ENCODE assay signal across 9 cellular contexts in the genomic region with DNA sequence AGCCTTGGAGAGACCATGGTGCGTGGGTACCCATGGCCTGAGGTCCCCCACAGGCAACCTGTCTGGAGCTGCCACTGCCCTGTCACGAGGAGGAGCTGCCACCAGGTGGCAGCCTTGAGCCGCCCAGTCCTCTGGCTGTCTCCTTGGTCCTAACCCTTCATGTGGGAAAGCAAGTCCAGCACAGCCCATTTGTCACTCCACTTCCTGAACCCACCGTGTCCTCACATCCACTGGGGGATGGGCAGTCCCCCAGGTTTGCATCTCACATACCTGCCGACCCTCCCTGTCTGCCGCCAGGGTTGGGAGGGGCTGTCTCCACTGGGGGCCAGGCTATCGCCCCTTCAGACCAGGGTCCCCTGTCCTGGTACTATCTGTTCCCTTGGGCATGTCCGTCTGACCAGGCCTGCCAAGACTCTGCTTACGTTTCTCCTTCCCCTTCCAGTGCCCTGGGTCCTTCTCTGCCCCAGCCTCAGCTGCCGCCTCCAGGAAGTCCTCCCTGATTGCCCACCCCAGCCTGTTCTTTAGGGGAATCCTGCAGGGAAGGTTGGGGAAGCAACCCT. TPM values are rescaled to one million over a fixed set of nuclear protein-coding genes. Genes with fewer than 3 reads are reported as not detected.
DNase-seq lines count a peak whose midpoint lies in the region; ATAC-seq and TF ChIP-seq lines count a peak whose summit lies in the region.
"Had no signal": no experiment of that assay in that cellular context is flagged by ENCODE, and none has a peak within 500 bp of the region (broad histone marks: within the 10 kb centered on the region; RNA-seq: fewer than 3 reads in every experiment).

No MANE protein-coding gene starts in this region.

- H3K27me3 Mint-ChIP-seq in Calu3 (ENCODE audit: unreplicated experiment): peaks cover 12% of the 10 kb centered on the region
- peaks cover 7 to 13% (median 9%) of the 10 kb centered on the region in 5 donors for H3K27me3 Mint-ChIP-seq in naive thymus-derived CD8-positive, alpha-beta T cell

- H3K18ac ChIP-seq in IMR-90 (ENCODE audit: low read depth, low read length): no peak overlapping the region

- no peak overlapping the region for H2BK20ac ChIP-seq in IMR-90 (ENCODE audit: low read depth, low read length)

- H3K4me2 ChIP-seq in IMR-90 (ENCODE audit: low read depth, low read length): no peak overlapping the region
- no peak overlapping the region for H3K4me2 ChIP-seq in PC-3 (ENCODE audit: low read length)

- H4K5ac ChIP-seq in IMR-90 (ENCODE audit: low read depth, low read length): no peak overlapping the region

- peaks cover 8% of the 10 kb centered on the region for H3K4me1 Mint-ChIP-seq in Calu3 (ENCODE audit: low read depth, unreplicated experiment)
- peaks cover 10 to 28% (median 23%) of the 10 kb centered on the region in 4 donors for H3K4me1 Mint-ChIP-seq in naive thymus-derived CD8-positive, alpha-beta T cell

- H2AK9ac ChIP-seq in IMR-90 (replicated peaks; ENCODE audit: low read depth, low read length, poor library complexity): peak overlapping the region; percentile 80

- ATAC-seq in IMR-90 (ENCODE audit: low read depth) (peak; percentile 36), PC-3 (peak; percentile 26), GM21717 (IDR thresholded peaks at IDR 0.05; ENCODE audit: unreplicated experiment) (no peak)
- ATAC-seq in naive thymus-derived CD8-positive, alpha-beta T cell: no peak

- H3K9ac ChIP-seq in IMR-90 (ENCODE audit: low read depth, low read length) (no peak overlapping the region), PC-3 (ENCODE audit: low read length) (no peak overlapping the region)

- peaks cover 20% of the 10 kb centered on the region for H3K79me2 ChIP-seq in PC-3 (ENCODE audit: low read length)

- H2AK5ac ChIP-seq in IMR-90 (ENCODE audit: low read depth, low read length): 0 out of 2 replicates have a peak overlapping the region, but pooled peaks have one; percentile 50

- H4K20me1 ChIP-seq in IMR-90 (ENCODE audit: insufficient read depth, low read length) (peaks cover 27% of the 10 kb centered on the region), PC-3 (ENCODE audit: low read length) (no peaks in the 10 kb centered on the region)

- peaks cover 7% of the 10 kb centered on the region for H3K4me1 ChIP-seq in IMR-90 (ENCODE audit: control insufficient read depth, insufficient read depth, low read length)
- peaks cover 13% of the 10 kb centered on the region for H3K4me1 ChIP-seq in PC-3 (ENCODE audit: insufficient read depth, low read length)
- H3K4me1 ChIP-seq in esophagus muscularis mucosa: peaks cover 13 to 35% (median 23%) of the 10 kb centered on the region in 4 donors

- TF ChIP-seq EP300 in esophagus muscularis mucosa (IDR thresholded peaks at IDR 0.05): no peak

- no peak overlapping the region for H3K4ac ChIP-seq in IMR-90 (ENCODE audit: low read depth, low read length)

- DNase-seq in Calu3 (peak; percentile 79), IMR-90 (peak; percentile 80), PC-3 (peak; percentile 83), esophagus muscularis mucosa (ENCODE audit: extremely low spot score) (no peak), substantia nigra (lab: John Stamatoyannopoulos, UW) (peak; percentile 11 to 87 (median 72))
- peak; percentile 89 to 91 for DNase-seq in activated T-cell treated with anti-CD3 and anti-CD28 coated beads, Interleukin-2, amount 50 U/mL, for 48 hours
- DNase-seq in naive thymus-derived CD8-positive, alpha-beta T cell: peak; percentile 58 to 86 (median 75)

- H3K79me1 ChIP-seq in IMR-90 (ENCODE audit: low read depth in 1 of 2, low read length in 2 of 2): peaks cover 12 to 30% of the 10 kb centered on the region in 2 experiments; a peak in 3 of 4 replicates

- H3K36me3 Mint-ChIP-seq in Calu3 (ENCODE audit: insufficient read depth, unreplicated experiment): peaks cover 35% of the 10 kb centered on the region
- peaks cover 0 to 32% (median 0%) of the 10 kb centered on the region in 3 donors for H3K36me3 Mint-ChIP-seq in naive thymus-derived CD8-positive, alpha-beta T cell

- no peak overlapping the region for H3K27ac Mint-ChIP-seq in Calu3 (ENCODE audit: unreplicated experiment)
- peak overlapping the region in 7 of 10 donors; percentile 55 to 88 (median 73) for H3K27ac Mint-ChIP-seq in naive thymus-derived CD8-positive, alpha-beta T cell

- H3K56ac ChIP-seq in IMR-90 (ENCODE audit: extremely low read depth, insufficient read depth, low read length): no peak overlapping the region

- H3K9me1 ChIP-seq in IMR-90 (ENCODE audit: insufficient read depth, low read length): no peaks in the 10 kb centered on the region

- H2AFZ ChIP-seq in IMR-90 (replicated peaks; ENCODE audit: low read length, poor library complexity): peak overlapping the region; percentile 50
- no peak overlapping the region for H2AFZ ChIP-seq in PC-3 (ENCODE audit: low read length)

- in situ Hi-C loops in IMR-90 (cut with MboI; ENCODE audit: low sequenced_read_pairs): loop anchor here (5.0 kb wide), 1 partner anchor 82 kb away; no protein-coding TSS in a partner anchor

- no peaks in the 10 kb centered on the region for H3K9me3 Mint-ChIP-seq in Calu3 (ENCODE audit: low read depth, unreplicated experiment)
- no peaks in the 10 kb centered on the region for H3K9me3 Mint-ChIP-seq in naive thymus-derived CD8-positive, alpha-beta T cell

- no peak overlapping the region for H2BK15ac ChIP-seq in IMR-90 (ENCODE audit: low read depth, low read length)

- H3K4me3 ChIP-seq in IMR-90 (ENCODE audit: insufficient read depth, low read depth, low read length) (no peak overlapping the region), PC-3 (ENCODE audit: low read length) (no peak overlapping the region), esophagus muscularis mucosa (no peak overlapping the region)

- H3K27me3 ChIP-seq in IMR-90 (ENCODE audit: control insufficient read depth, insufficient read depth, low read length) (peaks cover 15% of the 10 kb centered on the region), PC-3 (ENCODE audit: low read length) (no peaks in the 10 kb centered on the region), esophagus muscularis mucosa (peaks cover 0 to 23% (median 7%) of the 10 kb centered on the region in 4 donors)

- no peak overlapping the region for H3K23ac ChIP-seq in IMR-90 (ENCODE audit: low read depth, low read length)

- POLR2A ChIA-PET in IMR-90 (lab: Charles Lee; ENCODE audit: unreplicated experiment) (interaction anchor here (1.4 kb wide), 1 partner anchor 11 kb away, joined by 3 read pairs; no protein-coding TSS in a partner anchor), PC-3 (lab: Charles Lee; ENCODE audit: unreplicated experiment) (no interaction called here)
- POLR2A ChIA-PET in naive thymus-derived CD8-positive, alpha-beta T cell (lab: Charles Lee): interaction anchor here (0.6 to 3.1 kb wide), 6 partner anchors 9 to 311 kb away, joined by 3 to 28 read pairs (median 4); partner anchors contain the start of gene CIRBP

- CTCF ChIA-PET in Calu3 (lab: Charles Lee): interaction anchor here (0.6 to 1.0 kb wide), 5 partner anchors 36 to 93 kb away, joined by 3 to 5 read pairs (median 3); no protein-coding TSS in a partner anchor
- CTCF ChIA-PET in IMR-90 (lab: Yijun Ruan, JAX): interaction anchor here (0.6 to 1.7 kb wide), 6 partner anchors 10 to 95 kb away, joined by 3 to 8 read pairs (median 3); partner anchors contain the start of gene CIRBP
- CTCF ChIA-PET in PC-3 (lab: Charles Lee): interaction anchor here (1.0 kb wide), 1 partner anchor 11 kb away, joined by 3 read pairs; no protein-coding TSS in a partner anchor

- no peak overlapping the region for H4K91ac ChIP-seq in IMR-90 (ENCODE audit: insufficient read depth, low read depth, low read length)

- no peak overlapping the region for H3K14ac ChIP-seq in IMR-90 (replicated peaks; ENCODE audit: low read depth, low read length)

- BruUV-seq in Calu3 (replicated peaks; lab: Mats Ljungman, UMichigan) (no TSS peak), IMR-90 (replicated peaks; lab: Mats Ljungman, UMichigan) (no TSS peak), PC-3 (replicated peaks; lab: Mats Ljungman, UMichigan) (no TSS peak)

- peak; percentile 96 for TF ChIP-seq RAD21 in IMR-90 (IDR thresholded peaks at IDR 0.05; ENCODE audit: low read length)

- H3K9me2 ChIP-seq in PC-3 (replicated peaks; ENCODE audit: low read length): no peaks in the 10 kb centered on the region

- no peak overlapping the region for H3K4me3 Mint-ChIP-seq in Calu3 (ENCODE audit: low read depth, unreplicated experiment)
- peak overlapping the region in 8 of 10 donors; percentile 19 to 86 (median 50) for H3K4me3 Mint-ChIP-seq in naive thymus-derived CD8-positive, alpha-beta T cell

- H4K8ac ChIP-seq in IMR-90 (ENCODE audit: low read depth in 2 of 2, low read length in 2 of 2): no peak overlapping the region

- no peaks in the 10 kb centered on the region for H3F3A ChIP-seq in PC-3 (ENCODE audit: low read length, unreplicated experiment)

- H3K9me3 ChIP-seq in IMR-90 (ENCODE audit: control insufficient read depth, insufficient read depth, low read length) (no peaks in the 10 kb centered on the region), PC-3 (ENCODE audit: low read length) (no peaks in the 10 kb centered on the region), esophagus muscularis mucosa (no peaks in the 10 kb centered on the region)

- WGBS in IMR-90 (ENCODE audit: extremely low coverage in 2 of 2, insufficient read length in 1 of 2), 2 experiments: 7% methylated on average over 2 of the region's 10 CpGs; no CpG with 5 or more reads in 1 of the 2 experiments
- WGBS in esophagus muscularis mucosa: 24% methylated on average over 10 of the region's 10 CpGs

- TF ChIP-seq POLR2A in IMR-90 (IDR thresholded peaks at IDR 0.05; ENCODE audit: low read depth, low read length) (0 out of 2 replicates have a peak, but pooled peaks have one; percentile 41), esophagus muscularis mucosa (IDR thresholded peaks at IDR 0.05; ENCODE audit: low read depth) (no peak)

- no peak overlapping the region for H2BK5ac ChIP-seq in IMR-90 (ENCODE audit: low read depth, low read length, poor library complexity, severe bottlenecking)

- intact Hi-C loops in Calu3 (cut with micrococcal nuclease; ENCODE audit: unreplicated experiment) (loop anchor here (2.0 kb wide), 1 partner anchor 93 kb away; no protein-coding TSS in a partner anchor), IMR-90 (cut with micrococcal nuclease) (loop anchor here (1.0 to 5.0 kb wide), 4 partner anchors 82 to 127 kb away; partner anchors contain the start of genes DAZAP1 and NDUFS7), PC-3 (cut with micrococcal nuclease) (loop anchor here (1.0 to 10.0 kb wide), 2 partner anchors 75 to 92 kb away; a partner anchor contains a TSS), esophagus muscularis mucosa (cut with DNase I) (loop anchor here (5.0 to 10.0 kb wide), 2 partner anchors 72 to 125 kb away; partner anchors contain the start of genes DAZAP1 and GAMT)

- no peak overlapping the region for H2BK120ac ChIP-seq in IMR-90 (ENCODE audit: low read depth, low read length)

- peaks cover 11% of the 10 kb centered on the region for H3K36me3 ChIP-seq in IMR-90 (ENCODE audit: control insufficient read depth, insufficient read depth, low read length)
- no peaks in the 10 kb centered on the region for H3K36me3 ChIP-seq in PC-3 (ENCODE audit: low read depth, low read length)
- peaks cover 1 to 33% (median 26%) of the 10 kb centered on the region in 4 donors for H3K36me3 ChIP-seq in esophagus muscularis mucosa

- H3K27ac ChIP-seq in IMR-90 (ENCODE audit: insufficient read depth, low read length) (no peak overlapping the region), PC-3 (ENCODE audit: low read length) (no peak overlapping the region), esophagus muscularis mucosa (replicated peaks in 1 of 4) (peak overlapping the region in 1 of 4 donors; percentile 6), substantia nigra (ENCODE audit: low read depth, low read length, poor library complexity, severe bottlenecking) (peak overlapping the region; percentile 52)

- dilution Hi-C loops in IMR-90 (cut with HindIII; ENCODE audit: low sequenced_read_pairs, unreplicated experiment): no loop called here

- TF ChIP-seq CTCF in Calu3 (IDR thresholded peaks at IDR 0.05; ENCODE audit: unreplicated experiment): peak; percentile 66
- TF ChIP-seq CTCF in IMR-90 (conservative IDR thresholded peaks at IDR 0.05; ENCODE audit: low read depth, low read length): peak; percentile 96
- peak; percentile 87 for TF ChIP-seq CTCF in PC-3 (conservative IDR thresholded peaks at IDR 0.05; ENCODE audit: low read depth, low read length)
- peak; percentile 81 to 99 (median 85) for TF ChIP-seq CTCF in esophagus muscularis mucosa (IDR thresholded peaks at IDR 0.05)

RNA-seq across cellular contexts. Expression of gene FAM174C, which starts 4.5 kb away (rescaled TPM):
- total RNA-seq in Calu3 (2022): 32.9 and 34.4 TPM in 2 replicates
- 7.5 and 10.6 TPM in 2 replicates for total RNA-seq in IMR-90 (2012; rRNA removed)
- 61.8 and 93.4 TPM in 2 replicates for polyA plus RNA-seq in IMR-90 (2012; rRNA removed)
- 94.9 and 135 TPM in 2 replicates for polyA plus RNA-seq in IMR-90 (2012; cell fraction: cytosol; rRNA removed)
- 46.6 and 93.7 TPM in 2 replicates for polyA plus RNA-seq in IMR-90 (2012; cell fraction: nucleus; rRNA removed; ENCODE audit: low replicate concordance)
- 110 and 133 TPM in 2 replicates for total RNA-seq in PC-3 (2014; rRNA removed)
- total RNA-seq in esophagus muscularis mucosa: 10 to 100 TPM; 24.9 to 58.9 (median 43.6) TPM
- 10 to 100 TPM; 46.3 to 47.5 TPM for total RNA-seq in naive thymus-derived CD8-positive, alpha-beta T cell
- 100 to 1,000 TPM in 1 of 3 donors, 10 to 100 TPM in 2; 66.7 to 104 (median 95.5) TPM for polyA plus RNA-seq in naive thymus-derived CD8-positive, alpha-beta T cell

RNA-seq across cellular contexts. Expression of gene EFNA2, which starts 5.8 kb away (rescaled TPM):
- total RNA-seq in Calu3 (2022): 0.90 and 0.95 TPM in 2 replicates
- not detected in 2 replicates for total RNA-seq in IMR-90 (2012; rRNA removed)
- not detected in 2 replicates for polyA plus RNA-seq in IMR-90 (2012; rRNA removed)
- polyA plus RNA-seq in IMR-90 (2012; cell fraction: cytosol; rRNA removed): 0.10 TPM in 1 of 2 replicates, not detected in the other
- polyA plus RNA-seq in IMR-90 (2012; cell fraction: nucleus; rRNA removed; ENCODE audit: low replicate concordance): 0.07 TPM in 1 of 2 replicates, not detected in the other
- not detected in 2 replicates for total RNA-seq in PC-3 (2014; rRNA removed)
- total RNA-seq in esophagus muscularis mucosa: not detected
- not detected for total RNA-seq in naive thymus-derived CD8-positive, alpha-beta T cell
- not detected for polyA plus RNA-seq in naive thymus-derived CD8-positive, alpha-beta T cell
- total RNA-seq: T-helper 2 cell treated with Interferon-gamma antibody and Interleukin-4, amounts not matched to agents 100 ng/mL and 5 ng/mL, for 36 hours had no signal

RNA-seq across cellular contexts. Expression of gene CIRBP, which starts 10.7 kb away (rescaled TPM):
- total RNA-seq in Calu3 (2022) (102 and 112 TPM in 2 replicates), IMR-90 (2012; rRNA removed) (226 and 299 TPM in 2 replicates), PC-3 (2014; rRNA removed) (136 and 197 TPM in 2 replicates), esophagus muscularis mucosa (100 to 1,000 TPM; 236 to 601 (median 429) TPM)
- polyA plus RNA-seq in IMR-90 (2012; rRNA removed): 405 and 542 TPM in 2 replicates
- 562 and 617 TPM in 2 replicates for polyA plus RNA-seq in IMR-90 (2012; cell fraction: cytosol; rRNA removed)
- polyA plus RNA-seq in IMR-90 (2012; cell fraction: nucleus; rRNA removed; ENCODE audit: low replicate concordance): 2,129 and 2,924 TPM in 2 replicates
- total RNA-seq in naive thymus-derived CD8-positive, alpha-beta T cell: 100 to 1,000 TPM; 565 to 579 TPM
- 100 to 1,000 TPM; 204 to 273 (median 262) TPM for polyA plus RNA-seq in naive thymus-derived CD8-positive, alpha-beta T cell

RNA-seq across cellular contexts. Expression of gene MIDN, which starts 31.5 kb away (rescaled TPM):
- total RNA-seq in Calu3 (2022): 61.8 and 72.4 TPM in 2 replicates
- 2.2 and 2.5 TPM in 2 replicates for total RNA-seq in IMR-90 (2012; rRNA removed)
- 24.1 and 26.0 TPM in 2 replicates for polyA plus RNA-seq in IMR-90 (2012; rRNA removed)
- 39.2 and 47.7 TPM in 2 replicates for polyA plus RNA-seq in IMR-90 (2012; cell fraction: cytosol; rRNA removed)
- polyA plus RNA-seq in IMR-90 (2012; cell fraction: nucleus; rRNA removed; ENCODE audit: low replicate concordance): 97.0 and 144 TPM in 2 replicates
- total RNA-seq in PC-3 (2014; rRNA removed): 17.3 and 41.8 TPM in 2 replicates
- total RNA-seq in esophagus muscularis mucosa: 10 to 100 TPM; 20.3 to 72.2 (median 31.8) TPM
- 10 to 100 TPM; 31.2 to 35.4 TPM for total RNA-seq in naive thymus-derived CD8-positive, alpha-beta T cell
- 1 to 10 TPM; 1.1 to 8.2 (median 6.6) TPM for polyA plus RNA-seq in naive thymus-derived CD8-positive, alpha-beta T cell

RNA-seq across cellular contexts. Expression of gene ATP5F1D, which starts 38.3 kb away (rescaled TPM):
- total RNA-seq in Calu3 (2022) (86.6 and 91.8 TPM in 2 replicates), IMR-90 (2012; rRNA removed) (7.3 and 13.6 TPM in 2 replicates), PC-3 (2014; rRNA removed) (102 and 187 TPM in 2 replicates), esophagus muscularis mucosa (100 to 1,000 TPM in 2 of 4 donors, 10 to 100 TPM in 2; 77.5 to 140 (median 109) TPM)
- 140 and 189 TPM in 2 replicates for polyA plus RNA-seq in IMR-90 (2012; rRNA removed)
- 348 and 386 TPM in 2 replicates for polyA plus RNA-seq in IMR-90 (2012; cell fraction: cytosol; rRNA removed)
- 72.4 and 213 TPM in 2 replicates for polyA plus RNA-seq in IMR-90 (2012; cell fraction: nucleus; rRNA removed; ENCODE audit: low replicate concordance)
- 10 to 100 TPM; 83.9 to 89.0 TPM for total RNA-seq in naive thymus-derived CD8-positive, alpha-beta T cell
- polyA plus RNA-seq in naive thymus-derived CD8-positive, alpha-beta T cell: 100 to 1,000 TPM; 214 to 264 (median 262) TPM

Comparison
In these comparisons a context has a peak if more than half of its experiments do, and no peak if none do; other contexts are left out.
1. ATAC-seq: peak in IMR-90 (single experiment) and PC-3 (single experiment); none in naive thymus-derived CD8-positive, alpha-beta T cell (0 of 2) and GM21717 (single experiment).
2. Peak in every context shown above with its lines, with median percentiles within 50 percentile points of each other: CTCF ChIP-seq.